ENCODE assay signal across 6 cellular contexts in the genomic region with DNA sequence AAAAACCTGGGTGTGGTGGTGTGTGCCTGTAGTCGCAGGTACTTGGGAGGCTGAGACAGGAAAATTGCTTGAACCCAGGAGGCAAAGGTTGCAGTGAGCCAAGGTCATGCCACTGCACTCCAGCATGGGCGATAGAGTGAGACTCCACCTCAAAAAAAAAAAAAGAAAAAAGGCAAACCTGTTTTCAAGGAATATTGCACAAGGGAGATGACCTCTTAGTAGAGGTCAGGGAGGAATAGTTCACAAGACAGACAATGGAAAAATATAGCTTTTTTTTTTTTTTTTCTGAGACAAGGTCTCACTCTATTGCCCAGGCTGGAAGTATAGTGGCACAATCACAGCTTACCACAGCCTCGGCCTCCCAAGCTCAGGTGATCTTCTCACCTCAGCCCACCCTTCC.
"Had no signal": no experiment of that assay in that cellular context is flagged by ENCODE, and none has a peak within 500 bp of the region (broad histone marks: within the 10 kb centered on the region; RNA-seq: fewer than 3 reads in every experiment).

No MANE protein-coding gene starts in this region.

- H3K9ac ChIP-seq: KMS-11 had no signal

- H3K27ac ChIP-seq: HL-60, KMS-11 had no signal

- DNase-seq: IMR-90, KBM-7, KG1 had no signal

- H3K4me2 ChIP-seq: KMS-11 had no signal

- FAIRE-seq: HTR-8/SVneo had no signal
